In genomic region chr1:10867138-10867721, GRCh38 we compare ENCODE assay signal across 8 cellular contexts.
DNase-seq lines count a peak whose midpoint lies in the region; ATAC-seq and TF ChIP-seq lines count a peak whose summit lies in the region.

No MANE protein-coding gene starts in this region.

- H3F3A ChIP-seq in PC-3 (ENCODE audit: low read length, unreplicated experiment) = no peaks in the 10 kb centered on the region

- no peaks in the 10 kb centered on the region for H3K9me3 Mint-ChIP-seq in osteocyte (ENCODE audit: unreplicated experiment)

- H3K9me2 ChIP-seq in PC-3 (replicated peaks; ENCODE audit: low read length) = no peaks in the 10 kb centered on the region

- intact Hi-C loops in PC-3 (cut with micrococcal nuclease) (loop anchor here (1.0 to 2.0 kb wide), 4 partner anchors 70 to 360 kb away; partner anchors contain the start of gene CASZ1), tibial artery (cut with DNase I; ENCODE audit: low total_unique reads) (loop anchor here (5.0 kb wide), 1 partner anchor 360 kb away; no protein-coding TSS in a partner anchor)

- H3K27ac ChIP-seq in C4-2B = peak overlapping the region; percentile 22
- H3K27ac ChIP-seq in PC-3 (ENCODE audit: low read length) = no peak overlapping the region
- H3K27ac ChIP-seq in tibial artery = no peak overlapping the region

- H3K4me1 ChIP-seq in PC-3 (ENCODE audit: insufficient read depth, low read length) = peaks cover 4% of the 10 kb centered on the region; the same call in 1 of the 2 replicates
- peaks cover 0 to 35% (median 27%) of the 10 kb centered on the region in 4 donors for H3K4me1 ChIP-seq in tibial artery

- no peaks in the 10 kb centered on the region for H4K20me1 ChIP-seq in PC-3 (ENCODE audit: low read length)

- H3K27ac Mint-ChIP-seq in osteocyte (ENCODE audit: unreplicated experiment) = no peak overlapping the region

- no peaks in the 10 kb centered on the region for H3K79me2 ChIP-seq in PC-3 (ENCODE audit: low read length)

- no peaks in the 10 kb centered on the region for H3K36me3 Mint-ChIP-seq in osteocyte (ENCODE audit: unreplicated experiment)

- H3K9me3 ChIP-seq in PC-3 (ENCODE audit: low read length) (no peaks in the 10 kb centered on the region), tibial artery (no peaks in the 10 kb centered on the region)

- TF ChIP-seq CTCF in C4-2B (conservative IDR thresholded peaks at IDR 0.05) (peak; percentile 97), PC-3 (conservative IDR thresholded peaks at IDR 0.05; ENCODE audit: low read depth, low read length) (peak; percentile 52), osteocyte (IDR thresholded peaks at IDR 0.05) (peak; percentile 88), tibial artery (IDR thresholded peaks at IDR 0.05) (peak; percentile 58 to 86)

- CTCF ChIA-PET in PC-3 (lab: Charles Lee) = interaction anchor here (0.6 kb wide), 2 partner anchors 50 to 261 kb away, joined by 3 to 4 read pairs; no protein-coding TSS in a partner anchor

- BruUV-seq in PC-3 (replicated peaks; lab: Mats Ljungman, UMichigan) = no TSS peak

- H3K4me2 ChIP-seq in PC-3 (ENCODE audit: low read length) = peak overlapping the region; percentile 96

- peak overlapping the region; percentile 56; the same call in 1 of the 2 replicates for H3K9ac ChIP-seq in PC-3 (ENCODE audit: low read length)

- peaks cover 17% of the 10 kb centered on the region for H3K4me1 Mint-ChIP-seq in osteocyte (ENCODE audit: unreplicated experiment)

- H2AFZ ChIP-seq in PC-3 (ENCODE audit: low read length) = peak overlapping the region; percentile 97

- H3K4me3 Mint-ChIP-seq in osteocyte (ENCODE audit: unreplicated experiment) = peak overlapping the region; percentile 40

- H3K27me3 ChIP-seq in H7 (ENCODE audit: control insufficient read depth, insufficient read depth, low read length) = peaks cover 33% of the 10 kb centered on the region
- H3K27me3 ChIP-seq in PC-3 (ENCODE audit: low read length) = no peaks in the 10 kb centered on the region
- peaks cover 0 to 58% of the 10 kb centered on the region in 2 donors for H3K27me3 ChIP-seq in tibial artery

- POLR2A ChIA-PET in PC-3 (lab: Charles Lee; ENCODE audit: unreplicated experiment) = no interaction called here

- ATAC-seq in PC-3 (peak; percentile 88), HG02852 (IDR thresholded peaks at IDR 0.05; ENCODE audit: unreplicated experiment) (no peak)

- H3K27me3 Mint-ChIP-seq in osteocyte (ENCODE audit: unreplicated experiment) = peaks cover 63% of the 10 kb centered on the region

- H3K36me3 ChIP-seq in H7 (replicated peaks; ENCODE audit: control insufficient read depth, insufficient read depth, low read length) (no peaks in the 10 kb centered on the region), PC-3 (ENCODE audit: low read depth, low read length) (no peaks in the 10 kb centered on the region), tibial artery (no peaks in the 10 kb centered on the region)

- peak overlapping the region; percentile 35 for H3K4me3 ChIP-seq in H7 (ENCODE audit: insufficient read depth, low read depth, low read length)
- peak overlapping the region; percentile 67 for H3K4me3 ChIP-seq in PC-3 (ENCODE audit: low read length)
- H3K4me3 ChIP-seq in tibial artery = peak overlapping the region; percentile 36 to 59

- DNase-seq in H7 (peak; percentile 96), PC-3 (peak; percentile 69), foreskin melanocyte (peak; percentile 6), osteocyte (ENCODE audit: extremely low spot score, unreplicated experiment) (no peak), tibial artery (peak in 1 of 2 donors; percentile 48)
- DNase-seq in activated T-helper 1 cell treated with anti-CD3 and anti-CD28 coated beads, Interleukin-2, amount 50 U/mL, for 16 hours (ENCODE audit: low read depth in 1 of 2, low spot score in 1 of 2) = peak; percentile 35 to 47
